Comparison of ENCODE assay signal across 6 cellular contexts in the genomic region with DNA sequence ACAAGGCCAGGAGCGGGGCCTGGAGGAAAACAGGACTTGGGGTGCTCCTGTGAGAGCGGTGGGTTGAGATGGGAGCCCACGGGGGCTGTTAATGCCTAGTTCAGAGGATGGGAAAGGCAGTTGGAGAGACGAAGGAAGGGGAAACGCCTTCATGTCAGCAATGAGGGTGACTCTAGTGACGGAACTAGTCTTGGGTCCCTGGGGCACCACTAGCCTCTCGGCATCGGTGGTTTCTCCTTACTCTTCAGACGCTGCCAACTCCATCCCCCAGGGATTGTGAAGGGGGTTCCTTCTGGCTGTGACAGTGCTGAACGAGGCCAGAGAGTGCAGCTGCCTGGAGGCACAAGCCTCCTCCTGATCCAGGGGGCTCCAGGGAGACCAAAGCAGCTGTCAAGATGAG.
DNase-seq lines count a peak whose midpoint lies in the region; ATAC-seq and TF ChIP-seq lines count a peak whose summit lies in the region.

No MANE protein-coding gene starts in this region.

- no peak overlapping the region for H3K4me3 ChIP-seq in KMS-11 (IDR thresholded peaks at IDR 0.05; ENCODE audit: insufficient read depth, low read depth, low read length)
- H3K4me3 ChIP-seq in duodenal mucosa (ENCODE audit: low read depth in 1 of 2, low read length in 2 of 2), result peak overlapping the region; percentile 92 to 95
- peak overlapping the region; percentile 77 for H3K4me3 ChIP-seq in retinal pigment epithelial cell (ENCODE audit: low read length)

- H4K20me1 ChIP-seq in KMS-11 (ENCODE audit: insufficient read depth), result no peaks in the 10 kb centered on the region

- no peaks in the 10 kb centered on the region for H3K27me3 ChIP-seq in KMS-11 (ENCODE audit: insufficient read depth, low read depth)
- H3K27me3 ChIP-seq in duodenal mucosa (ENCODE audit: control insufficient read depth in 1 of 2, insufficient read depth in 2 of 2, low read length in 2 of 2), result no peaks in the 10 kb centered on the region

- H3K79me2 ChIP-seq in KMS-11 (ENCODE audit: insufficient read depth, low read depth), result no peaks in the 10 kb centered on the region

- H3K4me2 ChIP-seq in KMS-11, result peak overlapping the region; percentile 39; the same call in 1 of the 2 replicates

- H3K4me1 ChIP-seq in KMS-11 (ENCODE audit: low read depth, poor library complexity, severe bottlenecking) (no peaks in the 10 kb centered on the region), duodenal mucosa (ENCODE audit: control insufficient read depth in 1 of 2, insufficient read depth in 2 of 2, low read length in 2 of 2) (peaks cover 24 to 25% of the 10 kb centered on the region in 2 donors)

- H3K9ac ChIP-seq in KMS-11 (no peak overlapping the region; the same call in 1 of the 2 replicates), duodenal mucosa (ENCODE audit: low read depth in 1 of 2, low read length in 2 of 2) (peak overlapping the region; percentile 90 to 91)

- 0 out of 2 replicates have a peak overlapping the region, but pooled peaks have one; percentile 44 for H2AFZ ChIP-seq in KMS-11 (ENCODE audit: low read depth)

- H3K36me3 ChIP-seq in KMS-11 (ENCODE audit: insufficient read depth) (no peaks in the 10 kb centered on the region), duodenal mucosa (ENCODE audit: control insufficient read depth in 1 of 2, insufficient read depth in 2 of 2, low read length in 2 of 2) (peaks cover 0 to 10% of the 10 kb centered on the region in 2 donors)

- H3K27ac ChIP-seq in KMS-11, result no peak overlapping the region
- H3K27ac ChIP-seq in duodenal mucosa (ENCODE audit: low read depth, low read length), result peak overlapping the region; percentile 94

- no peak for DNase-seq in retinal pigment epithelial cell (ENCODE audit: low read depth)
- no peak for DNase-seq in activated CD8-positive, alpha-beta memory T cell treated with anti-CD3 and anti-CD28 coated beads, Interleukin-2, amount 50 U/mL, for 48 hours
- no peak for DNase-seq in effector CD8-positive, alpha-beta T cell (lab: John Stamatoyannopoulos, UW)

- no peak for TF ChIP-seq CTCF in KMS-11 (conservative IDR thresholded peaks at IDR 0.05; ENCODE audit: low read depth, low read length)
- no peak for TF ChIP-seq CTCF in retinal pigment epithelial cell (conservative IDR thresholded peaks at IDR 0.05; ENCODE audit: low read depth, low read length)

- H3K9me3 ChIP-seq in duodenal mucosa (ENCODE audit: control insufficient read depth in 1 of 2, low read length in 2 of 2), result no peaks in the 10 kb centered on the region

- ATAC-seq in HG03139 (IDR thresholded peaks at IDR 0.05; ENCODE audit: unreplicated experiment), result no peak
